In genomic region chr5:35237580-35238376, GRCh38 we compare ENCODE assay signal across 12 cellular contexts. TPM values are rescaled to one million over a fixed set of nuclear protein-coding genes. Genes with fewer than 3 reads are reported as not detected.
A peak's percentile ranks its signal among the peaks of the same experiment; 100 is the strongest.
DNase-seq lines count a peak whose midpoint lies in the region; ATAC-seq and TF ChIP-seq lines count a peak whose summit lies in the region.
"Had no signal": no experiment of that assay in that cellular context is flagged by ENCODE, and none has a peak within 500 bp of the region (broad histone marks: within the 10 kb centered on the region; RNA-seq: fewer than 3 reads in every experiment).

No MANE protein-coding gene starts in this region.

- no peak overlapping the region for H4K8ac ChIP-seq in trophoblast cell (ENCODE audit: low read depth, low read length)

- H3K9me3 ChIP-seq in trophoblast cell (ENCODE audit: insufficient read depth, low read depth, low read length), result no peaks in the 10 kb centered on the region
- H3K9me3 ChIP-seq in CD8-positive, alpha-beta T cell (ENCODE audit: low read length), result no peaks in the 10 kb centered on the region
- H3K9me3 ChIP-seq in esophagus squamous epithelium, result no peaks in the 10 kb centered on the region
- H3K9me3 ChIP-seq: adrenal gland had no signal

- no peak overlapping the region for H3K18ac ChIP-seq in trophoblast cell (ENCODE audit: low read length)

- H2BK120ac ChIP-seq in trophoblast cell (ENCODE audit: insufficient read depth, low read length, poor library complexity), result no peak overlapping the region

- no peak overlapping the region for H4K12ac ChIP-seq in trophoblast cell (ENCODE audit: low read depth, low read length)

- H3K79me1 ChIP-seq in trophoblast cell (ENCODE audit: low read length), result no peaks in the 10 kb centered on the region

- ATAC-seq in GM19025 (IDR thresholded peaks at IDR 0.05; ENCODE audit: low read depth, unreplicated experiment) (peak; percentile 76), HG02678 (IDR thresholded peaks at IDR 0.05; ENCODE audit: unreplicated experiment) (peak; percentile 71)
- no peak for ATAC-seq in CD8-positive, alpha-beta T cell
- ATAC-seq: PC-3 had no signal

- POLR2A ChIA-PET in CD8-positive, alpha-beta T cell (lab: Charles Lee), result no interaction called here

- TF ChIP-seq POLR2A in esophagus squamous epithelium (IDR thresholded peaks at IDR 0.05), result no peak

- H3K4me1 ChIP-seq in trophoblast cell (ENCODE audit: control insufficient read depth in 1 of 2, insufficient read depth in 2 of 2, low read length in 2 of 2) (peaks cover 0 to 2% of the 10 kb centered on the region in 2 experiments), esophagus squamous epithelium (no peaks in the 10 kb centered on the region)
- H3K4me1 ChIP-seq in CD8-positive, alpha-beta T cell (ENCODE audit: insufficient read depth, low read length), result no peaks in the 10 kb centered on the region

- no peak overlapping the region for H3K23ac ChIP-seq in trophoblast cell (ENCODE audit: low read length)

- H3K4ac ChIP-seq in trophoblast cell (ENCODE audit: low read depth, low read length), result no peak overlapping the region

- H3K9me3 Mint-ChIP-seq in CD8-positive, alpha-beta T cell, result no peaks in the 10 kb centered on the region

- CTCF ChIA-PET in CD8-positive, alpha-beta T cell (lab: Charles Lee), result no interaction called here

- no peak overlapping the region for H3K14ac ChIP-seq in trophoblast cell (ENCODE audit: low read length)

- no peak overlapping the region for H3K4me3 Mint-ChIP-seq in CD8-positive, alpha-beta T cell

- H3K27me3 Mint-ChIP-seq in CD8-positive, alpha-beta T cell (ENCODE audit: low read depth), result peaks cover 7% of the 10 kb centered on the region

- H2AK5ac ChIP-seq in trophoblast cell (ENCODE audit: low read length), result no peak overlapping the region

- H3K27me3 ChIP-seq in trophoblast cell (ENCODE audit: insufficient read depth, low read length) (no peaks in the 10 kb centered on the region), esophagus squamous epithelium (no peaks in the 10 kb centered on the region)
- no peaks in the 10 kb centered on the region for H3K27me3 ChIP-seq in CD8-positive, alpha-beta T cell (ENCODE audit: insufficient read depth, low read length)
- H3K27me3 ChIP-seq: adrenal gland had no signal

- H3K36me3 ChIP-seq in trophoblast cell (ENCODE audit: control insufficient read depth in 1 of 2, insufficient read depth in 2 of 2, low read length in 2 of 2) (no peaks in the 10 kb centered on the region), esophagus squamous epithelium (no peaks in the 10 kb centered on the region)
- no peaks in the 10 kb centered on the region for H3K36me3 ChIP-seq in CD8-positive, alpha-beta T cell (ENCODE audit: insufficient read depth, low read length)
- H3K36me3 ChIP-seq: adrenal gland had no signal

- no peak overlapping the region for H3K4me2 ChIP-seq in trophoblast cell (ENCODE audit: low read length)

- H2BK12ac ChIP-seq in trophoblast cell (ENCODE audit: low read length), result no peak overlapping the region

- no peak overlapping the region for H3K27ac Mint-ChIP-seq in CD8-positive, alpha-beta T cell

- no peak overlapping the region for H3K9ac ChIP-seq in trophoblast cell (ENCODE audit: low read length)

- H3K4me1 Mint-ChIP-seq in CD8-positive, alpha-beta T cell (ENCODE audit: low read depth), result no peaks in the 10 kb centered on the region

- H3K36me3 Mint-ChIP-seq in CD8-positive, alpha-beta T cell, result no peaks in the 10 kb centered on the region

- no peaks in the 10 kb centered on the region for H3K79me2 ChIP-seq in trophoblast cell (ENCODE audit: control insufficient read depth, insufficient read depth, low read length, poor library complexity)

- TF ChIP-seq CTCF in LNCaP clone FGC (IDR thresholded peaks at IDR 0.05; ENCODE audit: control insufficient read depth, extremely low read depth, insufficient read depth) (no peak), esophagus squamous epithelium (IDR thresholded peaks at IDR 0.05) (no peak)
- no peak for TF ChIP-seq CTCF in CD8-positive, alpha-beta T cell (IDR thresholded peaks at IDR 0.05)

- no CpG with 5 or more reads among the region's 2 CpGs for WGBS in trophoblast cell (ENCODE audit: extremely low coverage, insufficient coverage, insufficient read length)
- WGBS in esophagus squamous epithelium, 2 donors, result 68 to 69% methylated on average over 2 of the region's 2 CpGs

- H3K27ac ChIP-seq in trophoblast cell (ENCODE audit: low read depth, low read length) (no peak overlapping the region), esophagus squamous epithelium (no peak overlapping the region)
- no peak overlapping the region for H3K27ac ChIP-seq in CD8-positive, alpha-beta T cell (ENCODE audit: low read depth, low read length)
- H3K27ac ChIP-seq: adrenal gland had no signal

- peak; percentile 81 for DNase-seq in LNCaP clone FGC (ENCODE audit: low read depth)
- peak; percentile 46 for DNase-seq in renal cortical epithelial cell (ENCODE audit: low read depth)
- DNase-seq in trophoblast cell, result no peak
- DNase-seq in CD8-positive, alpha-beta T cell, result no peak
- DNase-seq in NCI-H2029 (lab: John Stamatoyannopoulos, UW), result no peak
- DNase-seq in esophagus squamous epithelium (lab: John Stamatoyannopoulos, UW), result no peak
- DNase-seq: adrenal gland, KBM-7, NCI-H2081, PC-3 had no signal

- no peak overlapping the region for H3K4me3 ChIP-seq in LNCaP clone FGC (ENCODE audit: low read depth, low read length)
- H3K4me3 ChIP-seq in trophoblast cell (ENCODE audit: low read depth, low read length), result no peak overlapping the region
- H3K4me3 ChIP-seq in CD8-positive, alpha-beta T cell (ENCODE audit: low read depth, low read length), result no peak overlapping the region
- no peak overlapping the region for H3K4me3 ChIP-seq in esophagus squamous epithelium
- H3K4me3 ChIP-seq: adrenal gland had no signal

- no peak overlapping the region for H2BK5ac ChIP-seq in trophoblast cell (ENCODE audit: low read depth, low read length, poor library complexity)

- no peak overlapping the region for H4K91ac ChIP-seq in trophoblast cell (ENCODE audit: low read depth, low read length)

- intact Hi-C loops in CD8-positive, alpha-beta T cell (cut with DNase I, micrococcal nuclease), result no loop called here
- intact Hi-C loops in esophagus squamous epithelium (cut with DNase I), result no loop called here

- H2AFZ ChIP-seq in trophoblast cell (ENCODE audit: insufficient read depth, low read length, poor library complexity), result no peak overlapping the region

RNA-seq across cellular contexts. Expression of gene PRLR, which starts 7.5 kb away (rescaled TPM):
- 0.35 and 0.50 TPM in 2 replicates for total RNA-seq in renal cortical epithelial cell
- 7.2 and 7.7 TPM in 2 replicates for polyA plus RNA-seq in trophoblast cell (2013)
- not detected for total RNA-seq in CD8-positive, alpha-beta T cell
- total RNA-seq in esophagus squamous epithelium, result 1 to 10 TPM; 1.5 to 2.8 (median 2.3) TPM

Comparison
In these comparisons a context has a peak if more than half of its experiments do, and no peak if none do; other contexts are left out.
1. DNase-seq: peak in LNCaP clone FGC (single experiment) and renal cortical epithelial cell (single experiment); none in trophoblast cell (0 of 2), CD8-positive, alpha-beta T cell (0 of 7), NCI-H2029 (single experiment) and esophagus squamous epithelium (single experiment).